Comparison of ENCODE assay signal across 18 cellular contexts in genomic region chr1:209457618-209458017, GRCh38.
"Had no signal": no experiment of that assay in that cellular context is flagged by ENCODE, and none has a peak within 500 bp of the region (broad histone marks: within the 10 kb centered on the region; RNA-seq: fewer than 3 reads in every experiment).

No MANE protein-coding gene starts in this region.

- H3K36me3 ChIP-seq: esophagus muscularis mucosa, pancreas, prostate gland, transverse colon, uterus had no signal

- ATAC-seq: activated naive CD4-positive, alpha-beta T cell treated with anti-CD3 and anti-CD28 coated beads, Interleukin-2, amount 50 U/mL, for 72 hours; activated T-cell treated with anti-CD3 and anti-CD28 coated beads, Interleukin-2, amount 50 U/mL, for 72 hours; foreskin keratinocyte; T-cell had no signal

- H3K4me3 ChIP-seq: esophagus muscularis mucosa, pancreas, prostate gland, transverse colon, uterus had no signal

- H3K4me1 ChIP-seq: foreskin keratinocyte, pancreas, prostate gland, transverse colon, uterus had no signal

- H3K27ac ChIP-seq: esophagus muscularis mucosa, foreskin keratinocyte, pancreas, prostate gland, transverse colon, uterus had no signal

- DNase-seq: activated CD4-positive, alpha-beta T cell treated with anti-CD3 and anti-CD28 coated beads for 4 hours; activated CD4-positive, alpha-beta T cell treated with anti-CD3 and anti-CD28 coated beads, Interleukin-2, amount 50 U/mL, for 4 hours; activated naive CD4-positive, alpha-beta T cell; activated T-cell treated with anti-CD3 and anti-CD28 coated beads for 4 hours; activated T-cell treated with anti-CD3 and anti-CD28 coated beads, Interleukin-2, amount 50 U/mL, for 72 hours; dermis blood vessel endothelial cell; effector CD4-positive, alpha-beta T cell; foreskin keratinocyte; naive B cell; pancreas; stimulated activated CD4-positive, alpha-beta T cell treated with anti-CD3 and anti-CD28 coated beads, Interleukin-2, amount 100 ng/mL, for 48 hours; stimulated activated naive CD4-positive, alpha-beta T cell treated with Interleukin-2 at 50 U/mL for 16 hours; T-cell; transverse colon; uterus had no signal

- H3K27me3 ChIP-seq: esophagus muscularis mucosa, foreskin keratinocyte, pancreas, transverse colon, uterus had no signal

- H3K9me3 ChIP-seq: pancreas, prostate gland, uterus had no signal
